In genomic region chr11:66101055-66101454, GRCh38 we compare ENCODE assay signal across 9 cellular contexts. TPM values are rescaled to one million over a fixed set of nuclear protein-coding genes. Genes with fewer than 3 reads are reported as not detected.
DNase-seq lines count a peak whose midpoint lies in the region; ATAC-seq, FAIRE-seq and TF ChIP-seq lines count a peak whose summit lies in the region.
"Had no signal": no experiment of that assay in that cellular context is flagged by ENCODE, and none has a peak within 500 bp of the region (broad histone marks: within the 10 kb centered on the region; RNA-seq: fewer than 3 reads in every experiment).

No MANE protein-coding gene starts in this region.

- no peaks in the 10 kb centered on the region for H3K27me3 Mint-ChIP-seq in activated T-helper 17 cell treated with anti-CD3 and anti-CD28 coated beads, Interleukin-2, amount 50 U/mL, for 72 hours
- H3K27me3 Mint-ChIP-seq in natural killer cell treated with Interleukin-12 subunit alpha and Interleukin-12 subunit beta and Interleukin-15 and Interleukin-18, amount 100 ng/mL, for 72 hours, result no peaks in the 10 kb centered on the region

- no peaks in the 10 kb centered on the region for H3K9me3 ChIP-seq in HepG2 (ENCODE audit: low read length)

- WGBS in HepG2 (ENCODE audit: low lambda C conversion rate), result 97% methylated on average over 3 of the region's 3 CpGs

- TF ChIP-seq CTCF in HepG2 (CRISPR knock-in tag; IDR thresholded peaks at IDR 0.05), result no peak

- H3K79me2 ChIP-seq in HepG2 (ENCODE audit: insufficient read depth, low read length), result no peaks in the 10 kb centered on the region

- POLR2A ChIA-PET in HepG2 (lab: Yijun Ruan, JAX), result interaction anchor here (0.5 kb wide), 1 partner anchor 14 kb away, joined by 3 read pairs; no protein-coding TSS in a partner anchor

- BruUV-seq in HepG2 (replicated peaks; lab: Mats Ljungman, UMichigan), result no TSS peak

- H3K9ac ChIP-seq in HepG2 (ENCODE audit: insufficient read depth, low read depth, low read length), result no peak overlapping the region

- H3K4me2 ChIP-seq in HepG2 (ENCODE audit: low read depth, low read length), result no peak overlapping the region

- no peaks in the 10 kb centered on the region for H3K36me3 ChIP-seq in HepG2 (replicated peaks in 1 of 2; ENCODE audit: control insufficient read depth in 1 of 2, insufficient read depth in 2 of 2, low read length in 2 of 2)
- H3K36me3 ChIP-seq in H7 (replicated peaks; ENCODE audit: control insufficient read depth, insufficient read depth, low read length), result no peaks in the 10 kb centered on the region

- DNase-seq in natural killer cell treated with Interleukin-12 subunit alpha and Interleukin-12 subunit beta and Interleukin-15 and Interleukin-18, amount 100 ng/mL, for 72 hours (ENCODE audit: low spot score), result no peak
- DNase-seq in NCI-H2081 treated with DMSO at 0.1 percent for 48 hours (lab: John Stamatoyannopoulos, UW) (no peak), HepG2 (ENCODE audit: low spot score) (no peak), H7 (no peak)

- peak overlapping the region; percentile 97 for H3K27ac Mint-ChIP-seq in activated T-helper 17 cell treated with anti-CD3 and anti-CD28 coated beads, Interleukin-2, amount 50 U/mL, for 72 hours
- peak overlapping the region; percentile 85 to 89 for H3K27ac Mint-ChIP-seq in natural killer cell treated with Interleukin-12 subunit alpha and Interleukin-12 subunit beta and Interleukin-15 and Interleukin-18, amount 100 ng/mL, for 72 hours

- H3K27ac ChIP-seq in HepG2 (ENCODE audit: extremely low read length, insufficient read depth, low read length), result no peak overlapping the region
- H3K27ac ChIP-seq: SK-N-MC had no signal

- H2AFZ ChIP-seq in HepG2 (ENCODE audit: low read length), result no peak overlapping the region

- in situ Hi-C loops in HepG2 (cut with HindIII; ENCODE audit: extremely low pct_ligation_motif_present, low pct_unique_long_range_greater_than_20kb), result no loop called here

- H3K4me1 ChIP-seq in HepG2 (ENCODE audit: insufficient read depth, low read length), result peaks cover 9% of the 10 kb centered on the region

- H3K36me3 Mint-ChIP-seq in activated T-helper 17 cell treated with anti-CD3 and anti-CD28 coated beads, Interleukin-2, amount 50 U/mL, for 72 hours (ENCODE audit: low read depth), result peaks cover 18% of the 10 kb centered on the region
- no peaks in the 10 kb centered on the region for H3K36me3 Mint-ChIP-seq in natural killer cell treated with Interleukin-12 subunit alpha and Interleukin-12 subunit beta and Interleukin-15 and Interleukin-18, amount 100 ng/mL, for 72 hours

- no peaks in the 10 kb centered on the region for H3K9me3 Mint-ChIP-seq in activated T-helper 17 cell treated with anti-CD3 and anti-CD28 coated beads, Interleukin-2, amount 50 U/mL, for 72 hours
- no peaks in the 10 kb centered on the region for H3K9me3 Mint-ChIP-seq in natural killer cell treated with Interleukin-12 subunit alpha and Interleukin-12 subunit beta and Interleukin-15 and Interleukin-18, amount 100 ng/mL, for 72 hours
- H3K9me3 Mint-ChIP-seq: neural crest cell had no signal

- TF ChIP-seq EP300 in HepG2 (IDR thresholded peaks at IDR 0.05; ENCODE audit: low read depth in 2 of 2, low read length in 2 of 2), result no peak
- TF ChIP-seq EP300 in HepG2 (CRISPR knock-in tag; IDR thresholded peaks at IDR 0.05; ENCODE audit: borderline replicate concordance), result no peak

- ATAC-seq in HG02938 (IDR thresholded peaks at IDR 0.05; ENCODE audit: unreplicated experiment) (peak; percentile 24), HepG2 (no peak)
- peak; percentile 30 for ATAC-seq in activated T-helper 17 cell treated with anti-CD3 and anti-CD28 coated beads, Interleukin-2, amount 50 U/mL, for 72 hours (replicated peaks)
- peak; percentile 51 to 57 for ATAC-seq in natural killer cell treated with Interleukin-12 subunit alpha and Interleukin-12 subunit beta and Interleukin-15 and Interleukin-18, amount 100 ng/mL, for 72 hours

- H3K4me1 Mint-ChIP-seq in activated T-helper 17 cell treated with anti-CD3 and anti-CD28 coated beads, Interleukin-2, amount 50 U/mL, for 72 hours, result peaks cover 47% of the 10 kb centered on the region
- peaks cover 34 to 39% of the 10 kb centered on the region in 2 donors for H3K4me1 Mint-ChIP-seq in natural killer cell treated with Interleukin-12 subunit alpha and Interleukin-12 subunit beta and Interleukin-15 and Interleukin-18, amount 100 ng/mL, for 72 hours (ENCODE audit: low read depth in 2 of 2)
- H3K4me1 Mint-ChIP-seq: neural crest cell had no signal

- H4K20me1 ChIP-seq in HepG2 (ENCODE audit: insufficient read depth, low read length), result no peaks in the 10 kb centered on the region

- CTCF ChIA-PET in HepG2 (lab: Yijun Ruan, JAX; ENCODE audit: low intra/inter-chr PET ratio, low total read pairs), result no interaction called here

- TF ChIP-seq RAD21 in HepG2 (CRISPR knock-in tag; IDR thresholded peaks at IDR 0.05), result no peak

- intact Hi-C loops in HepG2 (cut with micrococcal nuclease; ENCODE audit: unreplicated experiment), result no loop called here

- no peaks in the 10 kb centered on the region for H3K27me3 ChIP-seq in HepG2 (ENCODE audit: control insufficient read depth in 1 of 2, insufficient read depth in 2 of 2, low read length in 2 of 2)
- no peaks in the 10 kb centered on the region for H3K27me3 ChIP-seq in H7 (ENCODE audit: control insufficient read depth, insufficient read depth, low read length)

- FAIRE-seq in HepG2 (lab: Jason Lieb, UNC), result no peak

- H3K4me3 ChIP-seq in GM08714 (ENCODE audit: low read length), result peak overlapping the region; percentile 54; the same call in 1 of the 2 replicates
- H3K4me3 ChIP-seq in HepG2 (replicated peaks in 1 of 3; ENCODE audit: insufficient read depth in 1 of 3, low read depth in 2 of 3, low read length in 3 of 3), result no peak overlapping the region
- no peak overlapping the region for H3K4me3 ChIP-seq in H7 (ENCODE audit: insufficient read depth, low read depth, low read length)
- H3K4me3 ChIP-seq: SK-N-MC had no signal

- TF ChIP-seq POLR2A in HepG2 (IDR thresholded peaks at IDR 0.05; ENCODE audit: insufficient read depth in 1 of 2, low read depth in 2 of 2, low read length in 2 of 2), result no peak

- peak overlapping the region; percentile 97 for H3K4me3 Mint-ChIP-seq in activated T-helper 17 cell treated with anti-CD3 and anti-CD28 coated beads, Interleukin-2, amount 50 U/mL, for 72 hours
- peak overlapping the region; percentile 91 for H3K4me3 Mint-ChIP-seq in natural killer cell treated with Interleukin-12 subunit alpha and Interleukin-12 subunit beta and Interleukin-15 and Interleukin-18, amount 100 ng/mL, for 72 hours
- H3K4me3 Mint-ChIP-seq: neural crest cell had no signal

RNA-seq across cellular contexts. Expression of gene PACS1, which starts 31.0 kb away (rescaled TPM):
- 100 to 1,000 TPM in 1 of 2 donors, 10 to 100 TPM in 1; 84.5 to 105 TPM for total RNA-seq in activated T-helper 17 cell treated with anti-CD3 and anti-CD28 coated beads, Interleukin-2, amount 50 U/mL, for 72 hours
- 10 to 100 TPM; 64.3 to 73.3 TPM for total RNA-seq in natural killer cell treated with Interleukin-12 subunit alpha and Interleukin-12 subunit beta and Interleukin-15 and Interleukin-18, amount 100 ng/mL, for 72 hours
- 7.6 and 12.2 TPM in 2 replicates for total RNA-seq in HepG2 (2016; rRNA removed; fragmentation: Illumina TruSeq; extraction: Trizol)
- total RNA-seq in HepG2 (2016; cell fraction: cytosol; rRNA removed; fragmentation: Illumina TruSeq; extraction: Trizol; ENCODE audit: low read depth), result 4.8 and 5.7 TPM in 2 replicates
- total RNA-seq in HepG2 (2016; cell fraction: insoluble cytoplasmic fraction; rRNA removed; fragmentation: Illumina TruSeq; extraction: Trizol), result 7.7 and 14.4 TPM in 2 replicates
- total RNA-seq in HepG2 (2016; cell fraction: membrane; rRNA removed; fragmentation: Illumina TruSeq; extraction: Trizol), result 14.5 and 17.0 TPM in 2 replicates
- total RNA-seq in HepG2 (2016; cell fraction: nucleus; rRNA removed; fragmentation: Illumina TruSeq; extraction: Trizol), result 14.3 and 14.8 TPM in 2 replicates
- polyA plus RNA-seq in HepG2 (2011; rRNA removed), result 8.6 and 11.9 TPM in 2 replicates
- 6.3 and 6.7 TPM in 2 replicates for polyA plus RNA-seq in HepG2 (2011; cell fraction: cytosol; rRNA removed)
- 24.8 and 26.9 TPM in 2 replicates for polyA plus RNA-seq in HepG2 (2011; cell fraction: nucleus; rRNA removed)
- polyA plus RNA-seq in HepG2 (2012), result 12.5 and 17.3 TPM in 2 replicates
- 5.2 and 6.3 TPM in 2 replicates for polyA plus RNA-seq in HepG2 (2016; cell fraction: cytosol; fragmentation: Illumina TruSeq; extraction: Trizol; ENCODE audit: low read depth)
- 11.8 and 22.2 TPM in 2 replicates for polyA plus RNA-seq in HepG2 (2016; cell fraction: insoluble cytoplasmic fraction; fragmentation: Illumina TruSeq; extraction: Trizol; ENCODE audit: low read depth)
- polyA plus RNA-seq in HepG2 (2016; cell fraction: membrane; fragmentation: Illumina TruSeq; extraction: Trizol; ENCODE audit: low read depth), result 17.7 and 23.2 TPM in 2 replicates
- 21.2 and 23.6 TPM in 2 replicates for polyA plus RNA-seq in HepG2 (2016; cell fraction: nucleus; fragmentation: Illumina TruSeq; extraction: Trizol; ENCODE audit: insufficient read depth, low read depth)
- 28.3 and 63.7 TPM in 2 replicates for polyA minus RNA-seq in HepG2 (2011; rRNA and poly(A)+ RNA removed; ENCODE audit: low replicate concordance)
- polyA minus RNA-seq in HepG2 (2011; cell fraction: cytosol; rRNA and poly(A)+ RNA removed), result 16.9 and 29.5 TPM in 2 replicates
- 26.5 and 37.7 TPM in 2 replicates for polyA minus RNA-seq in HepG2 (2011; cell fraction: nucleus; rRNA and poly(A)+ RNA removed)
- total RNA-seq in H7 (2014; rRNA removed; shearing (Covaris generic)), result 16.2 and 20.1 TPM in 2 replicates

RNA-seq across cellular contexts. Expression of gene SF3B2, which starts 48.9 kb away (rescaled TPM):
- 100 to 1,000 TPM; 201 to 237 TPM for total RNA-seq in activated T-helper 17 cell treated with anti-CD3 and anti-CD28 coated beads, Interleukin-2, amount 50 U/mL, for 72 hours
- total RNA-seq in natural killer cell treated with Interleukin-12 subunit alpha and Interleukin-12 subunit beta and Interleukin-15 and Interleukin-18, amount 100 ng/mL, for 72 hours, result 100 to 1,000 TPM; 227 to 286 TPM
- total RNA-seq in HepG2 (2016; rRNA removed; fragmentation: Illumina TruSeq; extraction: Trizol), result 153 and 162 TPM in 2 replicates
- total RNA-seq in HepG2 (2016; cell fraction: cytosol; rRNA removed; fragmentation: Illumina TruSeq; extraction: Trizol; ENCODE audit: low read depth), result 24.9 and 29.2 TPM in 2 replicates
- total RNA-seq in HepG2 (2016; cell fraction: insoluble cytoplasmic fraction; rRNA removed; fragmentation: Illumina TruSeq; extraction: Trizol), result 148 and 159 TPM in 2 replicates
- 48.0 and 57.0 TPM in 2 replicates for total RNA-seq in HepG2 (2016; cell fraction: membrane; rRNA removed; fragmentation: Illumina TruSeq; extraction: Trizol)
- total RNA-seq in HepG2 (2016; cell fraction: nucleus; rRNA removed; fragmentation: Illumina TruSeq; extraction: Trizol), result 99.3 and 107 TPM in 2 replicates
- 70.0 and 70.4 TPM in 2 replicates for polyA plus RNA-seq in HepG2 (2011; rRNA removed)
- polyA plus RNA-seq in HepG2 (2011; cell fraction: cytosol; rRNA removed), result 50.3 and 68.8 TPM in 2 replicates
- 212 and 260 TPM in 2 replicates for polyA plus RNA-seq in HepG2 (2011; cell fraction: nucleus; rRNA removed)
- polyA plus RNA-seq in HepG2 (2012), result 145 and 154 TPM in 2 replicates
- 14.0 and 18.8 TPM in 2 replicates for polyA plus RNA-seq in HepG2 (2016; cell fraction: cytosol; fragmentation: Illumina TruSeq; extraction: Trizol; ENCODE audit: low read depth)
- polyA plus RNA-seq in HepG2 (2016; cell fraction: insoluble cytoplasmic fraction; fragmentation: Illumina TruSeq; extraction: Trizol; ENCODE audit: low read depth), result 200 and 221 TPM in 2 replicates
- 28.7 and 33.4 TPM in 2 replicates for polyA plus RNA-seq in HepG2 (2016; cell fraction: membrane; fragmentation: Illumina TruSeq; extraction: Trizol; ENCODE audit: low read depth)
- 252 and 263 TPM in 2 replicates for polyA plus RNA-seq in HepG2 (2016; cell fraction: nucleus; fragmentation: Illumina TruSeq; extraction: Trizol; ENCODE audit: insufficient read depth, low read depth)
- 37.0 and 52.6 TPM in 2 replicates for polyA minus RNA-seq in HepG2 (2011; rRNA and poly(A)+ RNA removed; ENCODE audit: low replicate concordance)
- 57.2 and 60.0 TPM in 2 replicates for polyA minus RNA-seq in HepG2 (2011; cell fraction: cytosol; rRNA and poly(A)+ RNA removed)
- polyA minus RNA-seq in HepG2 (2011; cell fraction: nucleus; rRNA and poly(A)+ RNA removed), result 46.9 and 52.8 TPM in 2 replicates
- total RNA-seq in H7 (2014; rRNA removed; shearing (Covaris generic)), result 194 and 221 TPM in 2 replicates

RNA-seq across cellular contexts. Expression of gene GAL3ST3, which starts 52.1 kb away (rescaled TPM):
- under 1 TPM in 1 of 2 donors, not detected in 1; 0.45 TPM for total RNA-seq in activated T-helper 17 cell treated with anti-CD3 and anti-CD28 coated beads, Interleukin-2, amount 50 U/mL, for 72 hours
- not detected for total RNA-seq in natural killer cell treated with Interleukin-12 subunit alpha and Interleukin-12 subunit beta and Interleukin-15 and Interleukin-18, amount 100 ng/mL, for 72 hours
- total RNA-seq in HepG2 (2016; rRNA removed; fragmentation: Illumina TruSeq; extraction: Trizol), result not detected in 2 replicates
- total RNA-seq in HepG2 (2016; cell fraction: cytosol; rRNA removed; fragmentation: Illumina TruSeq; extraction: Trizol; ENCODE audit: low read depth), result not detected in 2 replicates
- total RNA-seq in HepG2 (2016; cell fraction: insoluble cytoplasmic fraction; rRNA removed; fragmentation: Illumina TruSeq; extraction: Trizol), result not detected in 2 replicates
- not detected in 2 replicates for total RNA-seq in HepG2 (2016; cell fraction: membrane; rRNA removed; fragmentation: Illumina TruSeq; extraction: Trizol)
- total RNA-seq in HepG2 (2016; cell fraction: nucleus; rRNA removed; fragmentation: Illumina TruSeq; extraction: Trizol), result not detected in 2 replicates
- polyA plus RNA-seq in HepG2 (2011; rRNA removed), result not detected in 2 replicates
- polyA plus RNA-seq in HepG2 (2011; cell fraction: cytosol; rRNA removed), result not detected in 2 replicates
- polyA plus RNA-seq in HepG2 (2011; cell fraction: nucleus; rRNA removed), result not detected in 2 replicates
- polyA plus RNA-seq in HepG2 (2012), result not detected in 2 replicates
- polyA plus RNA-seq in HepG2 (2016; cell fraction: cytosol; fragmentation: Illumina TruSeq; extraction: Trizol; ENCODE audit: low read depth), result not detected in 2 replicates
- not detected in 2 replicates for polyA plus RNA-seq in HepG2 (2016; cell fraction: insoluble cytoplasmic fraction; fragmentation: Illumina TruSeq; extraction: Trizol; ENCODE audit: low read depth)
- polyA plus RNA-seq in HepG2 (2016; cell fraction: membrane; fragmentation: Illumina TruSeq; extraction: Trizol; ENCODE audit: low read depth), result not detected in 2 replicates
- not detected in 2 replicates for polyA plus RNA-seq in HepG2 (2016; cell fraction: nucleus; fragmentation: Illumina TruSeq; extraction: Trizol; ENCODE audit: insufficient read depth, low read depth)
- 0.26 TPM in 1 of 2 replicates, not detected in the other for polyA minus RNA-seq in HepG2 (2011; rRNA and poly(A)+ RNA removed; ENCODE audit: low replicate concordance)
- polyA minus RNA-seq in HepG2 (2011; cell fraction: cytosol; rRNA and poly(A)+ RNA removed), result not detected in 2 replicates
- not detected in 2 replicates for polyA minus RNA-seq in HepG2 (2011; cell fraction: nucleus; rRNA and poly(A)+ RNA removed)
- total RNA-seq in H7 (2014; rRNA removed; shearing (Covaris generic)), result 21.7 and 23.1 TPM in 2 replicates

Comparison
In these comparisons a context has a peak if more than half of its experiments do, and no peak if none do; other contexts are left out.
1. RNA of gene GAL3ST3, which starts 52.1 kb away (total RNA-seq): 21.7 to 23.1 TPM in H7; 0.45 TPM in activated T-helper 17 cell treated with anti-CD3 and anti-CD28 coated beads, Interleukin-2, amount 50 U/mL, for 72 hours, not detected in natural killer cell treated with Interleukin-12 subunit alpha and Interleukin-12 subunit beta and Interleukin-15 and Interleukin-18, amount 100 ng/mL, for 72 hours and not detected in HepG2; every median in the first group is over 10 times any median in the second.